Comparison of ENCODE assay signal across 9 cellular contexts in the genomic region with DNA sequence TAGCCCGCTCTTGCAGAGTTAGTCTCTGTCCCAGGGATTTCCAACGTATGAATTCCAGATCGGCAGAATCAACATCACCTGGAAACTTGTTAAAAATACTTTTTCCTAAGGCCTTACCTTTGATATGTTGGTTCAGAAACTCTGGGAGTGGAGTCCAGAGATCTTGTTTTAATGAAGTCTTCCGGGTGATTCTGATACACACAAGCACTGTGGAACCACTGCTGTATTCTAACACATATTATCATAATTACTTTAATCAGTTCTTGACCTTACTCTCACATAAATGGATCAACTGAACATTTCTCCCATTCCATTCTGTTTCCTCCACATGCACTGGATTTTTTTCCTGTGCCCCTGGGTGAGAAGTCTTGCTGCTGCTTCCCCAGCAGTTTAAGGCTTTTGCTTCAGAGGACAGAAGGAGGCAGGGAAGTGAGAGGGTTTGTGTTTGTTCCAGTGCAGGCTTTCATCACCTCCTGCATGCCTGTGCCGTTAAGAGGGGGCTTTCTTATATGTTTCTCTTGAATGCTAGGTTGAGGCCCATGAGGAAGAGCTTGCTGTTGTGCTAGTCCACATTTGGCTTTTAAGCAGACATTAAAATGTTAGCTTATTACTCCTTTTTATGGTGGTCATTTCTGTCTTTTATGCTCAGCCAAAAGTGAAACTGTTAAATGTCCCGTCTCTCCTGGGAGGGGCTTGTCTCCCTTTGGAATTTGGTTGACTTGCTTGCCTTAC. TPM values are rescaled to one million over a fixed set of nuclear protein-coding genes. Genes with fewer than 3 reads are reported as not detected.
A peak's percentile ranks its signal among the peaks of the same experiment; 100 is the strongest.
DNase-seq lines count a peak whose midpoint lies in the region; ATAC-seq and TF ChIP-seq lines count a peak whose summit lies in the region.
"Had no signal": no experiment of that assay in that cellular context is flagged by ENCODE, and none has a peak within 500 bp of the region (broad histone marks: within the 10 kb centered on the region; RNA-seq: fewer than 3 reads in every experiment).

No MANE protein-coding gene starts in this region.

- H3K9ac ChIP-seq in BLaER1: no peak overlapping the region

- H3K36me3 ChIP-seq in BLaER1: no peaks in the 10 kb centered on the region
- H3K36me3 ChIP-seq in RWPE2 (ENCODE audit: low read depth): no peaks in the 10 kb centered on the region
- no peaks in the 10 kb centered on the region for H3K36me3 ChIP-seq in osteoblast (ENCODE audit: insufficient read depth, low read length)
- no peaks in the 10 kb centered on the region for H3K36me3 ChIP-seq in H7 (replicated peaks; ENCODE audit: control insufficient read depth, insufficient read depth, low read length)

- peaks cover 65% of the 10 kb centered on the region for H4K20me1 ChIP-seq in BLaER1
- H4K20me1 ChIP-seq in osteoblast (ENCODE audit: insufficient read depth, low read length): peaks cover 10% of the 10 kb centered on the region

- H3K4me2 ChIP-seq in BLaER1 (peak overlapping the region; percentile 21; the same call in 1 of the 2 replicates), osteoblast (ENCODE audit: insufficient read depth, low read length) (peak overlapping the region; percentile 81)

- no peaks in the 10 kb centered on the region for H3K27me3 ChIP-seq in BLaER1
- H3K27me3 ChIP-seq in RWPE2 (ENCODE audit: insufficient read depth, poor library complexity, severe bottlenecking): no peaks in the 10 kb centered on the region
- no peaks in the 10 kb centered on the region for H3K27me3 ChIP-seq in osteoblast (ENCODE audit: insufficient read depth, low read length)
- H3K27me3 ChIP-seq in H7 (ENCODE audit: control insufficient read depth, insufficient read depth, low read length): no peaks in the 10 kb centered on the region

- no peak overlapping the region for H3K27ac ChIP-seq in BLaER1
- no peak overlapping the region for H3K27ac ChIP-seq in RWPE2 (ENCODE audit: poor library complexity, severe bottlenecking)
- H3K27ac ChIP-seq in osteoblast (ENCODE audit: low read depth, low read length): peak overlapping the region; percentile 58

- H3K9me3 ChIP-seq in BLaER1 (no peaks in the 10 kb centered on the region), RWPE2 (ENCODE audit: severe bottlenecking) (no peaks in the 10 kb centered on the region), osteoblast (ENCODE audit: low read depth, low read length) (no peaks in the 10 kb centered on the region)

- H3K79me2 ChIP-seq in osteoblast (ENCODE audit: insufficient read depth, low read length): peaks cover 78% of the 10 kb centered on the region

- H3K4me1 ChIP-seq in BLaER1 (peaks cover 9% of the 10 kb centered on the region), RWPE2 (ENCODE audit: insufficient read depth, poor library complexity, severe bottlenecking) (peaks cover 7% of the 10 kb centered on the region), osteoblast (ENCODE audit: insufficient read depth, low read length) (peaks cover 12% of the 10 kb centered on the region)

- H3K4me3 ChIP-seq in BLaER1 (no peak overlapping the region), RWPE2 (ENCODE audit: severe bottlenecking) (peak overlapping the region; percentile 23), osteoblast (ENCODE audit: insufficient read depth, low read length) (peak overlapping the region; percentile 70), H7 (ENCODE audit: insufficient read depth, low read depth, low read length) (no peak overlapping the region)
- H3K4me3 ChIP-seq: lung had no signal

- ATAC-seq in RWPE2 (ENCODE audit: low read depth): peak; percentile 72
- ATAC-seq in HG03439 (IDR thresholded peaks at IDR 0.05; ENCODE audit: unreplicated experiment): no peak
- no peak for ATAC-seq in HG03460 (IDR thresholded peaks at IDR 0.05; ENCODE audit: unreplicated experiment)

- TF ChIP-seq CTCF in RWPE2 (IDR thresholded peaks at IDR 0.05; ENCODE audit: poor library complexity, severe bottlenecking) (no peak), osteoblast (IDR thresholded peaks at IDR 0.05; ENCODE audit: extremely low read depth, low read depth, low read length) (no peak)

- H2AFZ ChIP-seq in osteoblast (ENCODE audit: low read length): peak overlapping the region; percentile 83

- no peak for DNase-seq in RWPE2 (ENCODE audit: low spot score)
- peak; percentile 42 for DNase-seq in fibroblast of peridontal ligament (ENCODE audit: extremely low read depth)
- no peak for DNase-seq in osteoblast (ENCODE audit: insufficient read length, low spot score, missing footprints)
- DNase-seq in NCI-H2107 treated with DMSO at 0.1 percent for 48 hours (lab: John Stamatoyannopoulos, UW; ENCODE audit: unreplicated experiment): no peak
- no peak for DNase-seq in H7

RNA-seq across cellular contexts. Expression of a gene that starts 32.4 kb away (rescaled TPM):
- total RNA-seq in osteoblast: 56.0 and 58.3 TPM in 2 replicates
- 14.1 and 17.7 TPM in 2 replicates for total RNA-seq in H7 (2014; rRNA removed; shearing (Covaris generic))

Comparison
In these comparisons a context has a peak if more than half of its experiments do, and no peak if none do; other contexts are left out.
1. H3K4me3 ChIP-seq: peak in RWPE2 (single experiment) and osteoblast (single experiment); none in BLaER1 (single experiment) and H7 (single experiment).